8 cellular contexts compared by ENCODE assay signal in the genomic region with DNA sequence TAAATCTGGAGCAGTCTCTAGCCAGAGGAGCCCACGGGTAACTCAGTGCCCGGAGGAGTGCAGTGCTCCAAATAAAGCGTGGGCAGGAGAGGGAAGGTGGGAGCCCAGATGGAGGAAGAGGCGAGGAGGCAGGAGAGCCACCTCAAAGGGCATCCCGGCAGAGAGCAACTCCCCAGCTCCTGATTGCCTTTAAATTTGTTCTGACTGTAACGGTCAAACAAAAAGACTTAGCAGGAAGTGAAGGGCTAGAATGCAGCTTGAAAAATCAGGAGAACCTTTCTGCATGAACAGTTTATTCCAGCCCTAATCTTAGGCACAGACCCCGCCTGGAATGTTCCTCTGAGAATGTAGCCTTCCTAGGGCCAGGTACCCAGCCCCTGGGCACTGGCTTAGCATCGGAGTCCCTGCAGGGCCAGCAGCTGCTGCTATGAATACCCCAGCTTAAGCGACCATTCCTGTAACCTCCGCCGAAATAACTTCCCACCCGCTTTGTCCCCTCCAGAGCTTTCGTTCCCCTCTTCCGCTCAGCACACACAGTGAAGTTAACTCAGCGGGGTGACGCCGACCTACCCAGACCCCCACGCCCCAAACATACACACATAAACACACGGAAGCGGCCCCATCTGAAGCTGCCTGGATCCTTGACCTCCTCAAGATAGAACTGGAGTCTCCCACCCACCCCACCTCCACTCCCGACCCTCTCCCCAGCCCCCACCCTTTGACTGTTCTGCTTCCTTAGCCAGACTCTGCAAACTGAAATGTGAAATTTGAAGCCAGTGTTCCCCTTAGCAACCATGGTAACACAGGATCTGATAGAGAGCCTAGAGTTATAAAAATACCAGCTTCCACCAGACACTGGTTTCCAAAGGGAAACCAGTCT.
DNase-seq lines count a peak whose midpoint lies in the region; ATAC-seq and TF ChIP-seq lines count a peak whose summit lies in the region.

No MANE protein-coding gene starts in this region.

- H3K36me3 Mint-ChIP-seq in Caco-2 (ENCODE audit: insufficient read depth, unreplicated experiment) (no peaks in the 10 kb centered on the region), natural killer cell (peaks cover 9% of the 10 kb centered on the region)

- 17% methylated on average over 21 of the region's 21 CpGs for WGBS in ectodermal cell, 2 experiments

- CTCF ChIA-PET in Caco-2 (lab: Charles Lee): no interaction called here

- H3K27me3 ChIP-seq in Caco-2 (replicated peaks; ENCODE audit: control insufficient read depth, insufficient read depth, low read length) (no peaks in the 10 kb centered on the region), ectodermal cell (ENCODE audit: control insufficient read depth, insufficient read depth, low read length, poor library complexity, severe bottlenecking) (no peaks in the 10 kb centered on the region)

- H3K9me3 ChIP-seq in Caco-2: no peaks in the 10 kb centered on the region
- peaks cover 2% of the 10 kb centered on the region for H3K9me3 ChIP-seq in ectodermal cell (ENCODE audit: control insufficient read depth, low read length)

- H3K4me1 ChIP-seq in Caco-2: peaks cover 9% of the 10 kb centered on the region; the same call in 1 of the 2 replicates
- H3K4me1 ChIP-seq in ectodermal cell (ENCODE audit: control insufficient read depth, insufficient read depth, low read length): peaks cover 48% of the 10 kb centered on the region

- DNase-seq in Caco-2: peak in 1 of 2 experiments; percentile 4
- DNase-seq in NCI-H2227 (lab: John Stamatoyannopoulos, UW; ENCODE audit: unreplicated experiment): peak; percentile 66
- DNase-seq in natural killer cell: no peak
- no peak for DNase-seq in AML-193 (lab: John Stamatoyannopoulos, UW)
- DNase-seq in kidney tubule cell (ENCODE audit: low spot score): no peak
- DNase-seq in GM19240 (ENCODE audit: insufficient read length, low spot score): no peak
- no peak for DNase-seq in activated gamma-delta T cell treated with Interleukin-2 at 50 U/mL for 16 hours

- peaks cover 19% of the 10 kb centered on the region for H3K4me1 Mint-ChIP-seq in Caco-2 (ENCODE audit: low read depth, unreplicated experiment)
- peaks cover 79 to 90% of the 10 kb centered on the region in 2 donors for H3K4me1 Mint-ChIP-seq in natural killer cell

- H3K4me3 ChIP-seq in Caco-2 (ENCODE audit: low read depth, low read length) (no peak overlapping the region), ectodermal cell (ENCODE audit: insufficient read depth, low read depth, low read length) (peak overlapping the region; percentile 5)

- TF ChIP-seq CTCF in Caco-2 (IDR thresholded peaks at IDR 0.05; ENCODE audit: insufficient read depth in 1 of 2, low read depth in 1 of 2, low read length in 1 of 2, severe bottlenecking in 1 of 2, unreplicated experiment in 1 of 2) (no peak), natural killer cell (IDR thresholded peaks at IDR 0.05) (no peak)

- H3K4me3 Mint-ChIP-seq in Caco-2 (ENCODE audit: unreplicated experiment): no peak overlapping the region
- peak overlapping the region; percentile 52 for H3K4me3 Mint-ChIP-seq in natural killer cell

- H3K27me3 Mint-ChIP-seq in Caco-2 (ENCODE audit: insufficient read depth, unreplicated experiment): no peaks in the 10 kb centered on the region
- H3K27me3 Mint-ChIP-seq in natural killer cell (ENCODE audit: low read depth in 2 of 2): no peaks in the 10 kb centered on the region

- intact Hi-C loops in Caco-2 (cut with micrococcal nuclease; ENCODE audit: unreplicated experiment) (loop anchor here (2.0 kb wide), 1 partner anchor 47 kb away; no protein-coding TSS in a partner anchor), natural killer cell (cut with micrococcal nuclease) (no loop called here)

- H3K9me3 Mint-ChIP-seq in Caco-2 (ENCODE audit: unreplicated experiment) (no peaks in the 10 kb centered on the region), natural killer cell (no peaks in the 10 kb centered on the region)

- peak overlapping the region; percentile 67 for H3K27ac Mint-ChIP-seq in Caco-2 (ENCODE audit: unreplicated experiment)
- H3K27ac Mint-ChIP-seq in natural killer cell: peak overlapping the region; percentile 43 to 52

- POLR2A ChIA-PET in Caco-2 (lab: Charles Lee): no interaction called here

- BruUV-seq in Caco-2 (replicated peaks; lab: Mats Ljungman, UMichigan): no TSS peak

- H3K27ac ChIP-seq in ectodermal cell (ENCODE audit: insufficient read depth, low read depth, low read length, poor library complexity, severe bottlenecking): peak overlapping the region; percentile 85

- H3K36me3 ChIP-seq in Caco-2 (ENCODE audit: control insufficient read depth, insufficient read depth, low read length) (no peaks in the 10 kb centered on the region), ectodermal cell (ENCODE audit: control insufficient read depth, insufficient read depth, low read length) (no peaks in the 10 kb centered on the region)

- ATAC-seq in natural killer cell: no peak
